In genomic region chr18:63016270-63016669, GRCh38 we compare ENCODE assay signal across 8 cellular contexts.
DNase-seq lines count a peak whose midpoint lies in the region; TF ChIP-seq lines count a peak whose summit lies in the region.

No MANE protein-coding gene starts in this region.

- H3K27ac ChIP-seq in Karpas-422 (ENCODE audit: low read length) (no peak overlapping the region), RWPE1 (no peak overlapping the region)

- no peaks in the 10 kb centered on the region for H3K9me2 ChIP-seq in Karpas-422 (replicated peaks; ENCODE audit: insufficient read depth, low read length)

- in situ Hi-C loops in astrocyte of the cerebellum (cut with HindIII; ENCODE audit: low sequenced_read_pairs): loop anchor here (5.0 kb wide), 1 partner anchor 311 kb away; no protein-coding TSS in a partner anchor

- H3K9ac ChIP-seq in Karpas-422 (ENCODE audit: low read length): no peak overlapping the region

- H3K4me1 ChIP-seq in Karpas-422 (ENCODE audit: low read length): no peaks in the 10 kb centered on the region

- CTCF ChIA-PET in RWPE1 (lab: Yijun Ruan, JAX): interaction anchor here (0.6 to 1.4 kb wide), 17 partner anchors 10 to 841 kb away, joined by 3 to 9 read pairs (median 4); no protein-coding TSS in a partner anchor

- POLR2A ChIA-PET in RWPE1 (lab: Yijun Ruan, JAX; ENCODE audit: low non-redundant PET): no interaction called here

- H3K4me2 ChIP-seq in Karpas-422 (ENCODE audit: low read depth, low read length, poor library complexity, severe bottlenecking): no peak overlapping the region

- no peaks in the 10 kb centered on the region for H4K20me1 ChIP-seq in Karpas-422 (ENCODE audit: insufficient read depth, low read depth, low read length)

- H3K79me2 ChIP-seq in Karpas-422 (ENCODE audit: low read length): no peaks in the 10 kb centered on the region

- H3K27me3 ChIP-seq in Karpas-422 (ENCODE audit: low read length): no peaks in the 10 kb centered on the region

- no peak overlapping the region for H2AFZ ChIP-seq in Karpas-422 (ENCODE audit: low read length)

- intact Hi-C loops in posterior vena cava (cut with DNase I): loop anchor here (5.0 to 10.0 kb wide), 4 partner anchors 109 to 426 kb away; no protein-coding TSS in a partner anchor

- no peaks in the 10 kb centered on the region for H3K9me3 ChIP-seq in Karpas-422 (ENCODE audit: low read length)

- TF ChIP-seq CTCF in RWPE1 (conservative IDR thresholded peaks at IDR 0.05; ENCODE audit: low read depth) (peak; percentile 78), astrocyte of the cerebellum (IDR thresholded peaks at IDR 0.05; ENCODE audit: low read depth, low read length, missing control alignments) (peak; percentile 83)

- H3K36me3 ChIP-seq in Karpas-422 (ENCODE audit: insufficient read depth, low read length): no peaks in the 10 kb centered on the region

- H3K4me3 ChIP-seq in Karpas-422 (ENCODE audit: low read length) (no peak overlapping the region), astrocyte of the cerebellum (ENCODE audit: low read depth, low read length) (no peak overlapping the region)

- DNase-seq in SIG-M5 treated with dmso at 0.1 percent for 504 hours (lab: John Stamatoyannopoulos, UW; ENCODE audit: unreplicated experiment) (peak; percentile 71), SIG-M5 (lab: John Stamatoyannopoulos, UW) (no peak), Karpas-422 (peak; percentile 78), RWPE1 (ENCODE audit: low spot score) (peak; percentile 54), astrocyte of the cerebellum (ENCODE audit: low read depth) (peak; percentile 57), iPS-NIHi11 (ENCODE audit: low spot score) (peak; percentile 64), posterior vena cava (ENCODE audit: low spot score) (no peak)
- peak; percentile 56 for DNase-seq in stimulated activated CD4-positive, alpha-beta T cell treated with anti-CD3 and anti-CD28 coated beads, Interleukin-15, amount 100 ng/mL, for 24 hours

Comparison
In these comparisons a context has a peak if more than half of its experiments do, and no peak if none do; other contexts are left out.
1. DNase-seq: peak in SIG-M5 treated with dmso at 0.1 percent for 504 hours (single experiment), Karpas-422 (single experiment), RWPE1 (single experiment), astrocyte of the cerebellum (single experiment), iPS-NIHi11 (single experiment) and stimulated activated CD4-positive, alpha-beta T cell treated with anti-CD3 and anti-CD28 coated beads, Interleukin-15, amount 100 ng/mL, for 24 hours (single experiment); none in SIG-M5 (single experiment) and posterior vena cava (single experiment).